Comparison of ENCODE assay signal across 18 cellular contexts in genomic region chr7:46530081-46530480, GRCh38.
DNase-seq lines count a peak whose midpoint lies in the region; TF ChIP-seq lines count a peak whose summit lies in the region.
"Had no signal": no experiment of that assay in that cellular context is flagged by ENCODE, and none has a peak within 500 bp of the region (broad histone marks: within the 10 kb centered on the region; RNA-seq: fewer than 3 reads in every experiment).

No MANE protein-coding gene starts in this region.

- no peaks in the 10 kb centered on the region for H3K79me2 ChIP-seq in mesendoderm (ENCODE audit: control insufficient read depth, insufficient read depth, low read length)

- H3K36me3 Mint-ChIP-seq in MCF 10A (ENCODE audit: insufficient read depth, unreplicated experiment), result no peaks in the 10 kb centered on the region
- H3K36me3 Mint-ChIP-seq: CD8-positive, alpha-beta T cell had no signal

- TF ChIP-seq CTCF in cardiac muscle cell (IDR thresholded peaks at IDR 0.05; ENCODE audit: low read depth, low read length) (no peak), left ventricle myocardium inferior (IDR thresholded peaks at IDR 0.05; ENCODE audit: borderline replicate concordance) (no peak), MCF 10A (IDR thresholded peaks at IDR 0.05; ENCODE audit: unreplicated experiment) (no peak)

- no peak overlapping the region for H3K56ac ChIP-seq in mesendoderm (ENCODE audit: low read length)

- H3K18ac ChIP-seq in mesendoderm (ENCODE audit: low read length), result no peak overlapping the region

- WGBS in mesendoderm (ENCODE audit: extremely low coverage, insufficient coverage, low lambda C conversion rate), result no CpG with 5 or more reads among the region's 3 CpGs

- H3K27ac ChIP-seq in cardiac muscle cell, result peak overlapping the region; percentile 24
- no peak overlapping the region for H3K27ac ChIP-seq in left ventricle myocardium inferior (replicated peaks)
- no peak overlapping the region for H3K27ac ChIP-seq in mesendoderm (ENCODE audit: low read depth, low read length)
- H3K27ac ChIP-seq: 22Rv1; A549; BLaER1 treated with 17β-estradiol and CSF1 and Interleukin-3, amounts not matched to agents 10 nM and 100 nM; C4-2B had no signal

- H2BK5ac ChIP-seq in mesendoderm (ENCODE audit: low read length), result no peak overlapping the region

- intact Hi-C loops in left ventricle myocardium inferior (cut with micrococcal nuclease), result no loop called here
- intact Hi-C loops in MCF 10A (cut with micrococcal nuclease), result no loop called here

- CTCF ChIA-PET in MCF 10A (lab: Yijun Ruan, JAX), result interaction anchor here (0.7 kb wide), 1 partner anchor 822 kb away, joined by 3 read pairs; no protein-coding TSS in a partner anchor

- no peak overlapping the region for H3K4me3 ChIP-seq in cardiac muscle cell
- no peak overlapping the region for H3K4me3 ChIP-seq in left ventricle myocardium inferior
- no peak overlapping the region for H3K4me3 ChIP-seq in mesendoderm (ENCODE audit: low read length)
- H3K4me3 ChIP-seq: A549; BLaER1 treated with 17β-estradiol and CSF1 and Interleukin-3, amounts not matched to agents 10 nM and 100 nM had no signal

- H2BK120ac ChIP-seq in mesendoderm (ENCODE audit: low read depth, low read length), result no peak overlapping the region

- H4K5ac ChIP-seq in mesendoderm (ENCODE audit: low read length), result no peak overlapping the region

- H3K4ac ChIP-seq in mesendoderm (ENCODE audit: low read depth, low read length), result no peak overlapping the region

- H2AK5ac ChIP-seq in mesendoderm (ENCODE audit: low read length), result no peak overlapping the region

- H3K9me3 ChIP-seq in cardiac muscle cell (ENCODE audit: low read depth) (no peaks in the 10 kb centered on the region), left ventricle myocardium inferior (replicated peaks) (peaks cover 31% of the 10 kb centered on the region)
- H3K9me3 ChIP-seq: Caco-2 had no signal

- POLR2A ChIA-PET in MCF 10A (lab: Yijun Ruan, JAX), result no interaction called here

- no peak overlapping the region for H4K8ac ChIP-seq in mesendoderm (ENCODE audit: low read depth, low read length)

- DNase-seq in cardiac muscle cell (ENCODE audit: low read depth in 1 of 2, low spot score in 1 of 2) (no peak), left ventricle myocardium inferior (no peak), H4 (ENCODE audit: low spot score) (peak; percentile 3), mesendoderm (peak; percentile 48), NCI-H526 (lab: John Stamatoyannopoulos, UW) (no peak), MCF 10A (ENCODE audit: unreplicated experiment) (no peak)
- DNase-seq: AML-193; Caco-2; Calu3; CD4-positive, alpha-beta T cell; CD8-positive, alpha-beta T cell; DMS79 treated with DMSO at 0.1 percent for 48 hours; GF-D8 had no signal

- no peak overlapping the region for H3K4me2 ChIP-seq in mesendoderm (ENCODE audit: low read length)
- H3K4me2 ChIP-seq: A549; BLaER1 treated with 17β-estradiol and CSF1 and Interleukin-3, amounts not matched to agents 10 nM and 100 nM had no signal

- no peaks in the 10 kb centered on the region for H3K9me3 Mint-ChIP-seq in MCF 10A (ENCODE audit: unreplicated experiment)

- no peaks in the 10 kb centered on the region for H3K79me1 ChIP-seq in mesendoderm (ENCODE audit: low read length)

- no peak overlapping the region for H3K27ac Mint-ChIP-seq in MCF 10A (ENCODE audit: low read depth, unreplicated experiment)
- H3K27ac Mint-ChIP-seq: B cell; CD4-positive, alpha-beta T cell; CD8-positive, alpha-beta T cell had no signal

- no peak overlapping the region for H2BK15ac ChIP-seq in mesendoderm (replicated peaks; ENCODE audit: low read depth)

- H3K36me3 ChIP-seq in cardiac muscle cell (no peaks in the 10 kb centered on the region), left ventricle myocardium inferior (no peaks in the 10 kb centered on the region), mesendoderm (ENCODE audit: control insufficient read depth, insufficient read depth, low read length) (no peaks in the 10 kb centered on the region)
- H3K36me3 ChIP-seq: BLaER1 treated with 17β-estradiol and CSF1 and Interleukin-3, amounts not matched to agents 10 nM and 100 nM had no signal

- H3K4me1 Mint-ChIP-seq in MCF 10A (ENCODE audit: insufficient read depth, unreplicated experiment), result no peaks in the 10 kb centered on the region
- H3K4me1 Mint-ChIP-seq: B cell had no signal

- no peak overlapping the region for H3K23ac ChIP-seq in mesendoderm (ENCODE audit: low read length)

- H3K9ac ChIP-seq in mesendoderm (ENCODE audit: low read length), result no peak overlapping the region
- H3K9ac ChIP-seq: BLaER1 treated with 17β-estradiol and CSF1 and Interleukin-3, amounts not matched to agents 10 nM and 100 nM had no signal

- H3K4me1 ChIP-seq in cardiac muscle cell (ENCODE audit: low read depth), result no peaks in the 10 kb centered on the region
- H3K4me1 ChIP-seq in left ventricle myocardium inferior, result peaks cover 4% of the 10 kb centered on the region
- peaks cover 1% of the 10 kb centered on the region for H3K4me1 ChIP-seq in mesendoderm (ENCODE audit: control insufficient read depth, low read depth, low read length)
- H3K4me1 ChIP-seq: BLaER1 treated with 17β-estradiol and CSF1 and Interleukin-3, amounts not matched to agents 10 nM and 100 nM; Caco-2 had no signal

- no peak overlapping the region for H3K4me3 Mint-ChIP-seq in MCF 10A (ENCODE audit: unreplicated experiment)
- H3K4me3 Mint-ChIP-seq: B cell; CD4-positive, alpha-beta T cell; CD8-positive, alpha-beta T cell had no signal

- H3K27me3 ChIP-seq in cardiac muscle cell, result no peaks in the 10 kb centered on the region
- no peaks in the 10 kb centered on the region for H3K27me3 ChIP-seq in left ventricle myocardium inferior (ENCODE audit: low read depth)
- no peaks in the 10 kb centered on the region for H3K27me3 ChIP-seq in mesendoderm (ENCODE audit: insufficient read depth, low read length, poor library complexity)
- H3K27me3 ChIP-seq: BLaER1 treated with 17β-estradiol and CSF1 and Interleukin-3, amounts not matched to agents 10 nM and 100 nM had no signal

- no peaks in the 10 kb centered on the region for H3K27me3 Mint-ChIP-seq in MCF 10A (ENCODE audit: insufficient read depth, unreplicated experiment)
- H3K27me3 Mint-ChIP-seq: B cell; CD4-positive, alpha-beta T cell had no signal

- BruUV-seq in MCF 10A (replicated peaks; lab: Mats Ljungman, UMichigan), result no TSS peak

Comparison
In these comparisons a context has a peak if more than half of its experiments do, and no peak if none do; other contexts are left out.
1. DNase-seq: peak in H4 (single experiment) and mesendoderm (single experiment); none in cardiac muscle cell (0 of 2), left ventricle myocardium inferior (single experiment), NCI-H526 (0 of 2) and MCF 10A (single experiment).